29 cellular contexts compared by ENCODE assay signal in the genomic region with DNA sequence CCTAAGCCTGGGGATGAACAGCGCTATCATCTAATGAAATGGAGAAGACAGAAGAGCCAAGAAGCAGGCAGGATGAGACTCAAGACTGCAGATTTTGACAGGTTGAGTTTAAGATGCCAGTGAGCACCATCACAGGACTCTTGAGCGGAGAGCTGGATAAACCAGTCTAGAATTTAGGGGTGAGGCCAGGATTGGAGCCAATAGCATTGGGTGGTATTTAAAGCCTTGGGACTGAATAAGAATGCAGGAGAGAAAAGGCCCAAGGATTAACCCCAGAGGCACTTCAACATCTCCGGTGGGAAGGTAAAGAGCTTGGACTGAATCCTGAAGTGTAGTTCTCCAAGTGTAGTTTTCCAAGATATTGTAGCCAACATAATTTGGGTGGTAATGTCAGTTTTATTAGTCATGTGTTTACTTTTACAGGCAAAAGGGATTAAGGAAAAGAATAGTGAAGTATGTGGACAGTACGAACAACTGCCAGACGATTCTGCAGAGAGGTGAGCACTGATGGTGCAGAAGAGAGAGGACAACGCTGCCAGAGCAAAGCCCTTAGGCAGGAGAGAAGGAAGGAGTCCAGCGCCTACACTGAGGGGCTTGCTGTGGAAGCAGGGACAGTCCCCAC.
DNase-seq lines count a peak whose midpoint lies in the region; ATAC-seq and TF ChIP-seq lines count a peak whose summit lies in the region.
"Had no signal": no experiment of that assay in that cellular context is flagged by ENCODE, and none has a peak within 500 bp of the region (broad histone marks: within the 10 kb centered on the region; RNA-seq: fewer than 3 reads in every experiment).

No MANE protein-coding gene starts in this region.

- H3K4me1 Mint-ChIP-seq in activated CD4-positive, alpha-beta T cell treated with anti-CD3 and anti-CD28 coated beads, Interleukin-2, amount 10 ng/mL, durations not matched to agents 24 days and 14 days: no peaks in the 10 kb centered on the region
- peaks cover 3% of the 10 kb centered on the region for H3K4me1 Mint-ChIP-seq in T-helper 17 cell

- no peak overlapping the region for H3K4me3 ChIP-seq in fibroblast of the aortic adventitia (ENCODE audit: low read depth, low read length)
- no peak overlapping the region for H3K4me3 ChIP-seq in upper lobe of right lung
- H3K4me3 ChIP-seq: gastroesophageal sphincter, lower lobe of right lung had no signal

- peak; percentile 37 for DNase-seq in activated CD4-positive, alpha-beta T cell treated with anti-CD3 and anti-CD28 coated beads, Interleukin-2, amount 10 ng/mL, durations not matched to agents 24 days and 14 days
- no peak for DNase-seq in activated CD4-positive, alpha-beta T cell treated with anti-CD3 and anti-CD28 coated beads, Interleukin-2, amount 50 U/mL, for 1 hour
- DNase-seq in T-helper 17 cell (no peak), fibroblast of the aortic adventitia (ENCODE audit: low read depth) (peak; percentile 10), upper lobe of right lung (no peak), NCI-H187 (lab: John Stamatoyannopoulos, UW) (no peak), NCI-H1105 (lab: John Stamatoyannopoulos, UW) (no peak)
- DNase-seq: activated CD4-positive, alpha-beta T cell treated with anti-CD3 and anti-CD28 coated beads for 48 hours; activated gamma-delta T cell; activated T-cell treated with anti-CD3 and anti-CD28 coated beads, Interleukin-2, amount 50 U/mL, for 1 hour; Calu3; dermis blood vessel endothelial cell; Kasumi-1; lower lobe of right lung; NCI-H1694; NCI-H446; NCI-H748 treated with DMSO at 0.1 percent for 48 hours; SIG-M5; stimulated activated CD4-positive, alpha-beta T cell treated with anti-CD3 and anti-CD28 coated beads, Interleukin-15, amount 100 ng/mL, for 24 hours; stimulated activated naive B cell treated with anti-CD40 and anti-IgM and Interleukin-4, amounts not matched to agents 10 μg/mL and 1 μg/mL and 100 μg/mL, for 72 hours; SW 1271; T1000; WERI-Rb-1 had no signal

- no peaks in the 10 kb centered on the region for H3K27me3 ChIP-seq in upper lobe of right lung
- H3K27me3 ChIP-seq: gastroesophageal sphincter had no signal

- H3K9me3 ChIP-seq in T-helper 17 cell (ENCODE audit: control insufficient read depth, low read length, poor library complexity, severe bottlenecking) (no peaks in the 10 kb centered on the region), upper lobe of right lung (no peaks in the 10 kb centered on the region)
- H3K9me3 ChIP-seq: gastroesophageal sphincter, lower lobe of right lung had no signal

- no peak overlapping the region for H3K27ac Mint-ChIP-seq in activated CD4-positive, alpha-beta T cell treated with anti-CD3 and anti-CD28 coated beads, Interleukin-2, amount 10 ng/mL, durations not matched to agents 24 days and 14 days
- H3K27ac Mint-ChIP-seq in T-helper 17 cell: no peak overlapping the region
- H3K27ac Mint-ChIP-seq: natural killer cell treated with Interleukin-12 subunit alpha and Interleukin-12 subunit beta and Interleukin-15 and Interleukin-18, amount 100 ng/mL, for 72 hours; stimulated activated naive B cell treated with anti-CD40 and anti-IgM and Interleukin-4, amounts not matched to agents 10 μg/mL and 1 μg/mL and 100 μg/mL, for 72 hours had no signal

- H3K36me3 ChIP-seq in upper lobe of right lung: no peaks in the 10 kb centered on the region
- H3K36me3 ChIP-seq: gastroesophageal sphincter, lower lobe of right lung, WERI-Rb-1 had no signal

- H3K27me3 Mint-ChIP-seq in activated CD4-positive, alpha-beta T cell treated with anti-CD3 and anti-CD28 coated beads, Interleukin-2, amount 10 ng/mL, durations not matched to agents 24 days and 14 days: no peaks in the 10 kb centered on the region
- H3K27me3 Mint-ChIP-seq in T-helper 17 cell: no peaks in the 10 kb centered on the region
- H3K27me3 Mint-ChIP-seq: natural killer cell treated with Interleukin-12 subunit alpha and Interleukin-12 subunit beta and Interleukin-15 and Interleukin-18, amount 100 ng/mL, for 72 hours; stimulated activated naive B cell treated with anti-CD40 and anti-IgM and Interleukin-4, amounts not matched to agents 10 μg/mL and 1 μg/mL and 100 μg/mL, for 72 hours had no signal

- H3K27ac ChIP-seq in upper lobe of right lung: no peak overlapping the region
- H3K27ac ChIP-seq: 22Rv1, lower lobe of right lung, WERI-Rb-1 had no signal

- peaks cover 8% of the 10 kb centered on the region for H3K36me3 Mint-ChIP-seq in activated CD4-positive, alpha-beta T cell treated with anti-CD3 and anti-CD28 coated beads, Interleukin-2, amount 10 ng/mL, durations not matched to agents 24 days and 14 days (ENCODE audit: low read depth)
- H3K36me3 Mint-ChIP-seq in T-helper 17 cell (ENCODE audit: low read depth): peaks cover 8% of the 10 kb centered on the region
- H3K36me3 Mint-ChIP-seq: natural killer cell treated with Interleukin-12 subunit alpha and Interleukin-12 subunit beta and Interleukin-15 and Interleukin-18, amount 100 ng/mL, for 72 hours had no signal

- TF ChIP-seq CTCF in fibroblast of the aortic adventitia (IDR thresholded peaks at IDR 0.05; ENCODE audit: insufficient read depth, low read length) (no peak), upper lobe of right lung (IDR thresholded peaks at IDR 0.05) (no peak)

- H3K9me3 Mint-ChIP-seq in activated CD4-positive, alpha-beta T cell treated with anti-CD3 and anti-CD28 coated beads, Interleukin-2, amount 10 ng/mL, durations not matched to agents 24 days and 14 days: peaks cover 4% of the 10 kb centered on the region
- H3K9me3 Mint-ChIP-seq: CD14-positive monocyte; natural killer cell treated with Interleukin-12 subunit alpha and Interleukin-12 subunit beta and Interleukin-15 and Interleukin-18, amount 100 ng/mL, for 72 hours had no signal

- ATAC-seq in T-helper 17 cell (no peak), upper lobe of right lung (peak; percentile 22), GM19397 (IDR thresholded peaks at IDR 0.05; ENCODE audit: unreplicated experiment) (no peak)
- ATAC-seq: gastroesophageal sphincter; HepG2; natural killer cell treated with Interleukin-12 subunit alpha and Interleukin-12 subunit beta and Interleukin-15 and Interleukin-18, amount 100 ng/mL, for 72 hours; stimulated activated naive B cell treated with anti-CD40 and anti-IgM and Interleukin-4, amounts not matched to agents 10 μg/mL and 1 μg/mL and 100 μg/mL, for 72 hours had no signal

- no peak overlapping the region for H3K4me3 Mint-ChIP-seq in activated CD4-positive, alpha-beta T cell treated with anti-CD3 and anti-CD28 coated beads, Interleukin-2, amount 10 ng/mL, durations not matched to agents 24 days and 14 days
- peak overlapping the region; percentile 47 for H3K4me3 Mint-ChIP-seq in T-helper 17 cell
- H3K4me3 Mint-ChIP-seq: CD14-positive monocyte; natural killer cell treated with Interleukin-12 subunit alpha and Interleukin-12 subunit beta and Interleukin-15 and Interleukin-18, amount 100 ng/mL, for 72 hours; stimulated activated naive B cell treated with anti-CD40 and anti-IgM and Interleukin-4, amounts not matched to agents 10 μg/mL and 1 μg/mL and 100 μg/mL, for 72 hours had no signal

- H3K4me1 ChIP-seq in upper lobe of right lung: no peaks in the 10 kb centered on the region
- H3K4me1 ChIP-seq: lower lobe of right lung had no signal

- intact Hi-C loops in activated CD4-positive, alpha-beta T cell treated with anti-CD3 and anti-CD28 coated beads, Interleukin-2, amount 10 ng/mL, durations not matched to agents 24 days and 14 days (cut with micrococcal nuclease): no loop called here
- intact Hi-C loops in upper lobe of right lung (cut with DNase I): no loop called here

Comparison
In these comparisons a context has a peak if more than half of its experiments do, and no peak if none do; other contexts are left out.
1. DNase-seq: peak in activated CD4-positive, alpha-beta T cell treated with anti-CD3 and anti-CD28 coated beads, Interleukin-2, amount 10 ng/mL, durations not matched to agents 24 days and 14 days (single experiment) and fibroblast of the aortic adventitia (single experiment); none in activated CD4-positive, alpha-beta T cell treated with anti-CD3 and anti-CD28 coated beads, Interleukin-2, amount 50 U/mL, for 1 hour (single experiment), T-helper 17 cell (0 of 3), upper lobe of right lung (single experiment), NCI-H187 (0 of 2) and NCI-H1105 (single experiment).